In genomic region chr5:82045526-82046267, GRCh38 we compare ENCODE assay signal across 13 cellular contexts.
A peak's percentile ranks its signal among the peaks of the same experiment; 100 is the strongest.
DNase-seq lines count a peak whose midpoint lies in the region; ATAC-seq and TF ChIP-seq lines count a peak whose summit lies in the region.
"Had no signal": no experiment of that assay in that cellular context is flagged by ENCODE, and none has a peak within 500 bp of the region (broad histone marks: within the 10 kb centered on the region; RNA-seq: fewer than 3 reads in every experiment).

No MANE protein-coding gene starts in this region.

- DNase-seq in GM23248, result peak; percentile 72
- DNase-seq in ascending aorta (ENCODE audit: low spot score in 2 of 2), result no peak
- peak; percentile 20 for DNase-seq in fibroblast of villous mesenchyme (ENCODE audit: low read depth)
- peak; percentile 69 for DNase-seq in stromal cell of bone marrow (ENCODE audit: low read depth)
- no peak for DNase-seq in KG1 (lab: John Stamatoyannopoulos, UW)
- no peak for DNase-seq in DMS79 (lab: John Stamatoyannopoulos, UW)
- DNase-seq: activated T-cell treated with anti-CD3 and anti-CD28 coated beads, Interleukin-2, amount 50 U/mL, for 24 hours; COR-L47; mucosa of descending colon; right lobe of liver; SW 1271 had no signal

- intact Hi-C loops in ascending aorta (cut with DNase I), result no loop called here

- H3K9me2 ChIP-seq in GM23248 (ENCODE audit: insufficient read depth), result no peaks in the 10 kb centered on the region

- no peak overlapping the region for H3K27ac ChIP-seq in GM23248
- H3K27ac ChIP-seq in ascending aorta, result peak overlapping the region; percentile 32 to 35
- H3K27ac ChIP-seq: right lobe of liver had no signal

- in situ Hi-C loops in GM23248 (cut with MboI), result no loop called here

- H4K20me1 ChIP-seq in GM23248 (ENCODE audit: insufficient read depth), result no peaks in the 10 kb centered on the region

- H2AFZ ChIP-seq in GM23248, result no peak overlapping the region

- no peak for TF ChIP-seq CTCF in ascending aorta (IDR thresholded peaks at IDR 0.05)
- no peak for TF ChIP-seq CTCF in fibroblast of villous mesenchyme (IDR thresholded peaks at IDR 0.05; ENCODE audit: insufficient read depth, low read depth, low read length)

- H3K36me3 ChIP-seq in GM23248 (ENCODE audit: low read depth), result no peaks in the 10 kb centered on the region
- H3K36me3 ChIP-seq in ascending aorta, result no peaks in the 10 kb centered on the region
- H3K36me3 ChIP-seq: right lobe of liver had no signal

- H3K79me2 ChIP-seq in GM23248 (ENCODE audit: insufficient read depth), result no peaks in the 10 kb centered on the region

- H3K4me2 ChIP-seq in GM23248 (ENCODE audit: unreplicated experiment), result peak overlapping the region; percentile 17

- H3K27me3 ChIP-seq in GM23248 (replicated peaks; ENCODE audit: insufficient read depth) (no peaks in the 10 kb centered on the region), ascending aorta (no peaks in the 10 kb centered on the region)
- H3K27me3 ChIP-seq: right lobe of liver had no signal

- no peak overlapping the region for H3K9ac ChIP-seq in GM23248

- no peak for ATAC-seq in HG03159 (IDR thresholded peaks at IDR 0.05; ENCODE audit: unreplicated experiment)
- ATAC-seq: activated CD4-positive, CD25-positive, alpha-beta regulatory T cell treated with anti-CD3 and anti-CD28 coated beads, Interleukin-2, amount 50 U/mL, for 24 hours; mucosa of descending colon; right lobe of liver had no signal

- H3K9me3 ChIP-seq in GM23248 (ENCODE audit: low read depth), result no peaks in the 10 kb centered on the region
- H3K9me3 ChIP-seq in ascending aorta, result no peaks in the 10 kb centered on the region
- H3K9me3 ChIP-seq: right lobe of liver had no signal

- 38% methylated on average over 3 of the region's 3 CpGs for WGBS in GM23248 (ENCODE audit: low coverage in 1 of 2, low lambda C conversion rate in 2 of 2, missing lambda C conversion rate in 2 of 2), 2 experiments

- H3K4me1 ChIP-seq in GM23248 (ENCODE audit: insufficient read depth) (peaks cover 13% of the 10 kb centered on the region), ascending aorta (peaks cover 0 to 9% of the 10 kb centered on the region in 2 donors)
- H3K4me1 ChIP-seq: right lobe of liver had no signal

- H3K4me3 ChIP-seq in GM23248, result no peak overlapping the region
- H3K4me3 ChIP-seq in ascending aorta, result no peak overlapping the region
- H3K4me3 ChIP-seq in fibroblast of villous mesenchyme (ENCODE audit: low read depth, low read length), result no peak overlapping the region
- H3K4me3 ChIP-seq: mucosa of descending colon, right lobe of liver had no signal

- peaks cover 6% of the 10 kb centered on the region; the same call in 1 of the 2 replicates for H3F3A ChIP-seq in GM23248 (ENCODE audit: insufficient read depth)

Comparison
In these comparisons a context has a peak if more than half of its experiments do, and no peak if none do; other contexts are left out.
1. DNase-seq: peak in GM23248 (single experiment), fibroblast of villous mesenchyme (single experiment) and stromal cell of bone marrow (single experiment); none in ascending aorta (0 of 2), KG1 (single experiment) and DMS79 (single experiment).